29 cellular contexts compared by ENCODE assay signal in genomic region chr5:180433029-180433416, GRCh38.
"Had no signal": no experiment of that assay in that cellular context is flagged by ENCODE, and none has a peak within 500 bp of the region (broad histone marks: within the 10 kb centered on the region; RNA-seq: fewer than 3 reads in every experiment).

No MANE protein-coding gene starts in this region.

- H3K27ac Mint-ChIP-seq: activated CD4-positive, alpha-beta memory T cell treated with anti-CD3 and anti-CD28 coated beads for 36 hours; activated CD4-positive, alpha-beta T cell treated with anti-CD3 and anti-CD28 coated beads, Interleukin-2, amount 10 ng/mL, durations not matched to agents 24 days and 14 days; activated naive CD4-positive, alpha-beta T cell treated with anti-CD3 and anti-CD28 coated beads, Interleukin-2, amount 50 U/mL, for 24 hours; activated T-helper 1 cell treated with anti-CD3 and anti-CD28 coated beads, Interleukin-12 subunit alpha, Interleukin-12 subunit beta, Interleukin-2, Interleukin-4 antibody, amounts not matched to agents 30 ng/mL and 10 ng/mL and 1 ng/mL, durations not matched to agents 14 hours and 24 hours and 36 hours; memory B cell; nephron progenitor cell; stimulated activated naive B cell treated with anti-CD40 and anti-IgM and Interleukin-4, amounts not matched to agents 10 μg/mL and 1 μg/mL and 100 μg/mL, for 72 hours; T-helper 17 cell had no signal

- H3K4me3 Mint-ChIP-seq: activated CD4-positive, alpha-beta memory T cell treated with anti-CD3 and anti-CD28 coated beads for 36 hours; activated CD4-positive, alpha-beta T cell treated with anti-CD3 and anti-CD28 coated beads, Interleukin-2, amount 10 ng/mL, durations not matched to agents 24 days and 14 days; activated naive CD4-positive, alpha-beta T cell treated with anti-CD3 and anti-CD28 coated beads, Interleukin-2, amount 50 U/mL, for 24 hours; activated T-helper 1 cell treated with anti-CD3 and anti-CD28 coated beads, Interleukin-12 subunit alpha, Interleukin-12 subunit beta, Interleukin-2, Interleukin-4 antibody, amounts not matched to agents 30 ng/mL and 10 ng/mL and 1 ng/mL, durations not matched to agents 14 hours and 24 hours and 36 hours; memory B cell; nephron progenitor cell; stimulated activated naive B cell treated with anti-CD40 and anti-IgM and Interleukin-4, amounts not matched to agents 10 μg/mL and 1 μg/mL and 100 μg/mL, for 72 hours; T-helper 17 cell had no signal

- DNase-seq: activated CD4-positive, alpha-beta memory T cell treated with anti-CD3 and anti-CD28 coated beads for 36 hours; activated CD4-positive, alpha-beta T cell treated with anti-CD3 and anti-CD28 coated beads, Interleukin-2, amount 10 ng/mL, durations not matched to agents 24 days and 14 days; activated CD4-positive, CD25-positive, alpha-beta regulatory T cell treated with anti-CD3 and anti-CD28 coated beads, Interleukin-2, amount 50 U/mL, for 72 hours; activated gamma-delta T cell treated with Interleukin-2 at 50 U/mL for 16 hours; activated T-cell treated with anti-CD3 and anti-CD28 coated beads for 4 hours; adrenal gland; aorta; body of pancreas; cerebellar nuclear complex; colonic mucosa; dorsolateral prefrontal cortex; effector memory CD4-positive, alpha-beta T cell; erythroblast; head of caudate nucleus; hippocampal formation; nephron progenitor cell; occipital lobe; stimulated activated CD4-positive, alpha-beta T cell treated with anti-CD3 and anti-CD28 coated beads, Interleukin-1b, Interleukin-23, amount 100 ng/mL, for 48 hours; stimulated activated CD4-positive, alpha-beta T cell treated with anti-CD3 and anti-CD28 coated beads, Interleukin-4, amount 100 ng/mL, for 4 hours; stimulated activated CD8-positive, alpha-beta memory T cell treated with anti-CD3 and anti-CD28 coated beads, Interleukin-4, amount 100 ng/mL, for 48 hours; stimulated activated naive B cell treated with anti-CD40 and anti-IgM and Interleukin-4, amounts not matched to agents 10 μg/mL and 1 μg/mL and 100 μg/mL, for 72 hours; T-helper 17 cell; T1000; transverse colon had no signal

- ATAC-seq: body of pancreas; gastroesophageal sphincter; SK-N-SH treated with all-trans-retinoic acid at 6 μM for 48 hours; stimulated activated naive B cell treated with anti-CD40 and anti-IgM and Interleukin-4, amounts not matched to agents 10 μg/mL and 1 μg/mL and 100 μg/mL, for 72 hours; T-helper 17 cell had no signal

- H3K9me3 Mint-ChIP-seq: activated CD4-positive, alpha-beta memory T cell treated with anti-CD3 and anti-CD28 coated beads for 36 hours; activated CD4-positive, alpha-beta T cell treated with anti-CD3 and anti-CD28 coated beads, Interleukin-2, amount 10 ng/mL, durations not matched to agents 24 days and 14 days; activated naive CD4-positive, alpha-beta T cell treated with anti-CD3 and anti-CD28 coated beads, Interleukin-2, amount 50 U/mL, for 24 hours; activated T-helper 1 cell treated with anti-CD3 and anti-CD28 coated beads, Interleukin-12 subunit alpha, Interleukin-12 subunit beta, Interleukin-2, Interleukin-4 antibody, amounts not matched to agents 30 ng/mL and 10 ng/mL and 1 ng/mL, durations not matched to agents 14 hours and 24 hours and 36 hours; memory B cell; stimulated activated naive B cell treated with anti-CD40 and anti-IgM and Interleukin-4, amounts not matched to agents 10 μg/mL and 1 μg/mL and 100 μg/mL, for 72 hours had no signal

- H3K27me3 Mint-ChIP-seq: activated CD4-positive, alpha-beta memory T cell treated with anti-CD3 and anti-CD28 coated beads for 36 hours; memory B cell had no signal

- H3K4me1 Mint-ChIP-seq: activated CD4-positive, alpha-beta T cell treated with anti-CD3 and anti-CD28 coated beads, Interleukin-2, amount 10 ng/mL, durations not matched to agents 24 days and 14 days; activated naive CD4-positive, alpha-beta T cell treated with anti-CD3 and anti-CD28 coated beads, Interleukin-2, amount 50 U/mL, for 24 hours; memory B cell; stimulated activated naive B cell treated with anti-CD40 and anti-IgM and Interleukin-4, amounts not matched to agents 10 μg/mL and 1 μg/mL and 100 μg/mL, for 72 hours had no signal

- H3K36me3 Mint-ChIP-seq: activated CD4-positive, alpha-beta memory T cell treated with anti-CD3 and anti-CD28 coated beads for 36 hours; activated naive CD4-positive, alpha-beta T cell treated with anti-CD3 and anti-CD28 coated beads, Interleukin-2, amount 50 U/mL, for 24 hours; memory B cell; stimulated activated naive B cell treated with anti-CD40 and anti-IgM and Interleukin-4, amounts not matched to agents 10 μg/mL and 1 μg/mL and 100 μg/mL, for 72 hours had no signal
